In the genomic region with DNA sequence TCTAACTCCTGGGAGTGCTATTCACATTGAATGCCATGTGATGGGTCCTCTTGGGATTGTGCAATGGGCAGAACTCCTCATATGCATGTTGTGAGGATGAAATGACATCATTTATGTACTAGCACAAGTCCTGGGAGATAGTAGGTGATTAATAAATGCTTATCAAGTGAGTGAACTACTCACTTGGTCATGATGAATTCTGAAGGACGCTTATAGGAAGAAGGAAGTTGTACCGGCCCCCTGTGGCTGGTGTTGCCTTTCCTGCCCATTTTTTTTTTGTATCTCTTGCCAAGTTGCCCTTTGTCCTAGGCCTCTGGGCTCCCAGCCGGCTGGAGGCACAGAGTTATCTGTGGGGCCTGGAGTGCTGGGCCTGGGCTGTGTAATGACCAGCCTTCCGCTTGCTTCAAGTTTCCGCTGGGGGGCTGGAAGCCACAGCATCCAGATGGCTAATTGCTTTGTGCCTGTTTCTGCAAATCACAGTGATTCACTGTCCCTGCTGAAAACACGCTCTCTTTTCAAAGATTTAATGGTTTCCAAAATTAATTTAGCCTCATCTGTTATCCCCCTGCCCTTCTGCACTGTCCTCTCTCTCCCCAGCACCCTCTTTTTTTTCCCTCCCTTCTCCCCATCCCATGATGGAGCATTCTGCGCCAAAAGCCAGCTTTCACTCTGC, we compare ENCODE assay signal across 10 cellular contexts. TPM values are rescaled to one million over a fixed set of nuclear protein-coding genes. Genes with fewer than 3 reads are reported as not detected.
DNase-seq lines count a peak whose midpoint lies in the region; ATAC-seq and TF ChIP-seq lines count a peak whose summit lies in the region.
"Had no signal": no experiment of that assay in that cellular context is flagged by ENCODE, and none has a peak within 500 bp of the region (broad histone marks: within the 10 kb centered on the region; RNA-seq: fewer than 3 reads in every experiment).

No MANE protein-coding gene starts in this region.

- H3K9me3 ChIP-seq in heart left ventricle (peaks cover 0 to 13% (median 0%) of the 10 kb centered on the region in 12 donors), lower lobe of right lung (no peaks in the 10 kb centered on the region)

- H3K36me3 Mint-ChIP-seq in activated CD4-positive, alpha-beta memory T cell treated with anti-CD3 and anti-CD28 coated beads for 36 hours = no peaks in the 10 kb centered on the region

- H3K27ac Mint-ChIP-seq in activated CD4-positive, alpha-beta memory T cell treated with anti-CD3 and anti-CD28 coated beads for 36 hours = no peak overlapping the region
- H3K27ac Mint-ChIP-seq: endodermal cell had no signal

- H3K4me3 ChIP-seq in heart left ventricle (no peak overlapping the region), lower lobe of right lung (no peak overlapping the region)

- CTCF ChIA-PET in activated CD4-positive, alpha-beta memory T cell treated with anti-CD3 and anti-CD28 coated beads for 36 hours (lab: Charles Lee) = interaction anchor here (1.2 to 3.6 kb wide), 2 partner anchors 14 to 17 kb away, joined by 3 to 22 read pairs; no protein-coding TSS in a partner anchor

- peaks cover 18% of the 10 kb centered on the region for H3K4me1 Mint-ChIP-seq in activated CD4-positive, alpha-beta memory T cell treated with anti-CD3 and anti-CD28 coated beads for 36 hours (ENCODE audit: low read depth)

- no peaks in the 10 kb centered on the region for H3K27me3 Mint-ChIP-seq in activated CD4-positive, alpha-beta memory T cell treated with anti-CD3 and anti-CD28 coated beads for 36 hours

- DNase-seq in heart left ventricle (peak in 3 of 5 donors; percentile 44 to 72 (median 50)), cardiac septum (ENCODE audit: low spot score) (no peak), dermis blood vessel endothelial cell (peak; percentile 93), lower lobe of right lung (no peak), NCI-H1092 (lab: John Stamatoyannopoulos, UW) (no peak), NCI-H2081 treated with DMSO at 0.1 percent for 48 hours (lab: John Stamatoyannopoulos, UW) (no peak)
- DNase-seq in activated CD4-positive, alpha-beta memory T cell treated with anti-CD3 and anti-CD28 coated beads for 36 hours = no peak
- DNase-seq: endodermal cell had no signal

- no peak overlapping the region for H3K4me3 Mint-ChIP-seq in activated CD4-positive, alpha-beta memory T cell treated with anti-CD3 and anti-CD28 coated beads for 36 hours
- H3K4me3 Mint-ChIP-seq: endodermal cell had no signal

- intact Hi-C loops in heart left ventricle (cut with DNase I) (loop anchor here in 1 of 10 donors (5.0 kb wide), 1 partner anchor 59 kb away; no protein-coding TSS in a partner anchor), cardiac septum (cut with DNase I) (loop anchor here (5.0 kb wide), 2 partner anchors 39 to 654 kb away; partner anchors contain the start of gene FOSL2), lower lobe of right lung (cut with DNase I) (no loop called here)
- intact Hi-C loops in activated CD4-positive, alpha-beta memory T cell treated with anti-CD3 and anti-CD28 coated beads for 36 hours (cut with micrococcal nuclease) = no loop called here

- H3K27me3 ChIP-seq in heart left ventricle (no peaks in the 10 kb centered on the region), lower lobe of right lung (ENCODE audit: low read depth) (no peaks in the 10 kb centered on the region)

- H3K36me3 ChIP-seq in heart left ventricle = no peaks in the 10 kb centered on the region
- H3K36me3 ChIP-seq in lower lobe of right lung = no peaks in the 10 kb centered on the region

- POLR2A ChIA-PET in activated CD4-positive, alpha-beta memory T cell treated with anti-CD3 and anti-CD28 coated beads for 36 hours (lab: Charles Lee) = no interaction called here

- H3K27ac ChIP-seq in heart left ventricle (peak overlapping the region in 11 of 12 donors; percentile 9 to 94 (median 87)), lower lobe of right lung (peak overlapping the region; percentile 85)
- H3K27ac ChIP-seq: C4-2B had no signal

- peaks cover 4% of the 10 kb centered on the region for H3K9me3 Mint-ChIP-seq in activated CD4-positive, alpha-beta memory T cell treated with anti-CD3 and anti-CD28 coated beads for 36 hours

- WGBS in heart left ventricle, 4 donors = 50 to 66% (median 60%) methylated on average over 7 of the region's 7 CpGs

- ATAC-seq in heart left ventricle (peak; percentile 50 to 75 (median 52)), lower lobe of right lung (peak; percentile 5 to 9), GM21515 (IDR thresholded peaks at IDR 0.05; ENCODE audit: unreplicated experiment) (no peak)

- TF ChIP-seq CTCF in heart left ventricle (IDR thresholded peaks at IDR 0.05) (peak in 2 of 12 donors; percentile 13 to 25), lower lobe of right lung (IDR thresholded peaks at IDR 0.05) (no peak)

- H3K4me1 ChIP-seq in heart left ventricle = peaks cover 7 to 39% (median 27%) of the 10 kb centered on the region in 12 donors
- H3K4me1 ChIP-seq in lower lobe of right lung = peaks cover 30% of the 10 kb centered on the region

- no peak for TF ChIP-seq POLR2A in heart left ventricle (IDR thresholded peaks at IDR 0.05)

RNA-seq across cellular contexts. Expression of gene MRPL33, which starts 33.7 kb away (rescaled TPM):
- total RNA-seq in heart left ventricle (100 to 1,000 TPM; 163 to 503 (median 305) TPM), cardiac septum (258 TPM), dermis blood vessel endothelial cell (94.3 and 98.2 TPM in 2 replicates), lower lobe of right lung (93.3 TPM)
- 100 to 1,000 TPM; 177 to 901 TPM for polyA plus RNA-seq in heart left ventricle
- 10 to 100 TPM; 83.3 to 84.2 TPM for total RNA-seq in activated CD4-positive, alpha-beta memory T cell treated with anti-CD3 and anti-CD28 coated beads for 36 hours

Comparison
In these comparisons a context has a peak if more than half of its experiments do, and no peak if none do; other contexts are left out.
1. DNase-seq: peak in heart left ventricle (3 of 5) and dermis blood vessel endothelial cell (single experiment); none in cardiac septum (single experiment), lower lobe of right lung (single experiment), NCI-H1092 (single experiment), NCI-H2081 treated with DMSO at 0.1 percent for 48 hours (single experiment) and activated CD4-positive, alpha-beta memory T cell treated with anti-CD3 and anti-CD28 coated beads for 36 hours (single experiment).